ENCODE assay signal across 16 cellular contexts in genomic region chr11:49893442-49893841, GRCh38. TPM values are rescaled to one million over a fixed set of nuclear protein-coding genes. Genes with fewer than 3 reads are reported as not detected.
"Had no signal": no experiment of that assay in that cellular context is flagged by ENCODE, and none has a peak within 500 bp of the region (broad histone marks: within the 10 kb centered on the region; RNA-seq: fewer than 3 reads in every experiment).

No MANE protein-coding gene starts in this region.

RNA-seq across cellular contexts. Expression of gene OR4C13, which starts 58.7 kb away (rescaled TPM):
- total RNA-seq: stomach, subcutaneous adipose tissue, suprapubic skin, temporal lobe, testis, thoracic aorta, thyroid gland, tibial nerve, transverse colon, upper lobe of left lung, upper lobe of right lung, ureter, urinary bladder, uterus, vagina had no signal
- polyA plus RNA-seq: stomach, thymus, urinary bladder had no signal
